ENCODE assay signal across 14 cellular contexts in the genomic region with DNA sequence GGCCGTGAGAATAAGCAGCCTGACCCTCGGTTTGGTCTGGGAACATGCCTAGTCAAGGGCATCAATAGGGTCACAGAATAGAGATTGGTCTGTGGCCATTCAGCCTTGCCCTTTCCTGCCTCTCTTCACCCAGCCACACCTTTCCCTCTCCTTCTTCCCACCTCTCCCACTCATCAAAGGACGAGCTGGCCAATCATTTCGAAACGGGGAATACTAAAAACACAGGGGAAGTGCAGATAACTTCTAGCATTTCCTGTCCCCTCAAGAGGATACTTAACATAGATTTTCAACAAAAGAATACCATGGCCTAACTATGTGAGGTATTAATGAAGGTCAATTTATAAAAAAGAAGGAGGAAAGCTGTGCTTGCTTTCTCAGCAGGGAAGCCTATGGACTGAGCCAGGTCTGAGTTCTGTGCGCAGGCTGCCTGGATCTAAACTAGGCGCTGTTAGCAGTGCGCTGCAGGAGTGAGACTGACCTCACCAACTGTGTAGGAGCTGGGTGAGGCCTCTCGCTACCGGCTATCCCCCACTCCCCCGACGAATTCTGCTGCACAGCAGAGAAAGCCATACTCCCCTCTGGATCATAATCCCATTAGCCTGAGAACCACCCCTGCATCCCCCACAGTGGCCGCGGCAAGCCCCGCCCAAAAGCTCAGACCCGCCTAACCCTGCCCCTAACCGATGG. TPM values are rescaled to one million over a fixed set of nuclear protein-coding genes. Genes with fewer than 3 reads are reported as not detected.
A peak's percentile ranks its signal among the peaks of the same experiment; 100 is the strongest.
DNase-seq lines count a peak whose midpoint lies in the region; ATAC-seq and TF ChIP-seq lines count a peak whose summit lies in the region.
"Had no signal": no experiment of that assay in that cellular context is flagged by ENCODE, and none has a peak within 500 bp of the region (broad histone marks: within the 10 kb centered on the region; RNA-seq: fewer than 3 reads in every experiment).

No MANE protein-coding gene starts in this region.

- no peak for TF ChIP-seq CTCF in hepatocyte (IDR thresholded peaks at IDR 0.05; ENCODE audit: poor library complexity)

- H3K4me2 ChIP-seq in hepatocyte: peak overlapping the region; percentile 6
- H3K4me2 ChIP-seq: SK-N-SH had no signal

- no peak for ATAC-seq in GM19395 (IDR thresholded peaks at IDR 0.05; ENCODE audit: unreplicated experiment)

- H3K27me3 ChIP-seq in hepatocyte: no peaks in the 10 kb centered on the region

- H3K27ac ChIP-seq in hepatocyte (peak overlapping the region; percentile 75), mesodermal cell (ENCODE audit: low read depth, low read length, severe bottlenecking) (peak overlapping the region; percentile 58)
- H3K27ac ChIP-seq: thoracic aorta had no signal

- DNase-seq in NCI-H82 treated with DMSO at 0.1 percent for 48 hours (lab: John Stamatoyannopoulos, UW; ENCODE audit: unreplicated experiment) (peak; percentile 60), hepatocyte (ENCODE audit: low spot score) (peak; percentile 40), RKO (ENCODE audit: low spot score) (no peak), COLO829 (ENCODE audit: low spot score) (no peak), HPDE6-E6E7 (ENCODE audit: extremely low spot score) (no peak)
- DNase-seq: activated naive CD8-positive, alpha-beta T cell treated with anti-CD3 and anti-CD28 coated beads for 36 hours; CD8-positive, alpha-beta memory T cell; GOT3; SK-N-SH had no signal

- H3K79me2 ChIP-seq in hepatocyte: peaks cover 20% of the 10 kb centered on the region

- 33% methylated on average over 16 of the region's 17 CpGs for WGBS in hepatocyte (ENCODE audit: low lambda C conversion rate, missing lambda C conversion rate)
- WGBS in mesodermal cell (ENCODE audit: insufficient coverage in 2 of 2), 2 experiments: 59 to 68% methylated on average over 11 to 12 of the region's 17 CpGs

- H2AFZ ChIP-seq in hepatocyte: no peak overlapping the region

- H3K36me3 ChIP-seq in ES-I3 (ENCODE audit: insufficient read depth, low read length): no peaks in the 10 kb centered on the region
- H3K36me3 ChIP-seq in hepatocyte (replicated peaks; ENCODE audit: insufficient read depth, low read depth): no peaks in the 10 kb centered on the region
- no peaks in the 10 kb centered on the region for H3K36me3 ChIP-seq in mesodermal cell (ENCODE audit: control insufficient read depth, insufficient read depth, low read length)
- H3K36me3 ChIP-seq: thoracic aorta had no signal

- peaks cover 20% of the 10 kb centered on the region for H3K4me1 ChIP-seq in ES-I3 (ENCODE audit: insufficient read depth, low read length)
- H3K4me1 ChIP-seq in hepatocyte (ENCODE audit: insufficient read depth): peaks cover 36% of the 10 kb centered on the region
- peaks cover 8% of the 10 kb centered on the region for H3K4me1 ChIP-seq in mesodermal cell (ENCODE audit: control insufficient read depth, insufficient read depth, low read length, poor library complexity, severe bottlenecking)

- no peak overlapping the region for H3K4me3 ChIP-seq in hepatocyte
- no peak overlapping the region for H3K4me3 ChIP-seq in mesodermal cell (ENCODE audit: extremely low read depth, insufficient read depth, low read length, poor library complexity, severe bottlenecking)
- H3K4me3 ChIP-seq: thoracic aorta had no signal

- peak overlapping the region; percentile 9; the same call in 1 of the 2 replicates for H3K9ac ChIP-seq in ES-I3 (ENCODE audit: low read depth, low read length)
- H3K9ac ChIP-seq: SK-N-SH had no signal

- H4K20me1 ChIP-seq in hepatocyte (ENCODE audit: insufficient read depth, poor library complexity, severe bottlenecking): no peaks in the 10 kb centered on the region

- H3K9me3 ChIP-seq in ES-I3 (ENCODE audit: control insufficient read depth, insufficient read depth, low read length) (no peaks in the 10 kb centered on the region; the same call in 1 of the 2 replicates), hepatocyte (ENCODE audit: low read depth) (no peaks in the 10 kb centered on the region), mesodermal cell (ENCODE audit: control insufficient read depth, low read length) (no peaks in the 10 kb centered on the region)
- H3K9me3 ChIP-seq: SK-N-SH, thoracic aorta had no signal

- H3K9me2 ChIP-seq in hepatocyte (replicated peaks; ENCODE audit: insufficient read depth): no peaks in the 10 kb centered on the region
- H3K9me2 ChIP-seq: SK-N-SH had no signal

RNA-seq across cellular contexts. Expression of gene SULT1C2, which starts 27.6 kb away (rescaled TPM):
- 21.5 and 25.1 TPM in 2 replicates for total RNA-seq in hepatocyte
- polyA plus RNA-seq in hepatocyte: 11.4 and 15.3 TPM in 2 replicates
- 0.74 TPM for polyA plus RNA-seq in mesodermal cell (2013, experiment 1 of 2)
- polyA plus RNA-seq in mesodermal cell (2013, experiment 2 of 2): 0.30 TPM
- total RNA-seq: activated naive CD8-positive, alpha-beta T cell treated with anti-CD3 and anti-CD28 coated beads for 36 hours; CD8-positive, alpha-beta memory T cell; lung microvascular endothelial cell had no signal
- polyA plus RNA-seq: CD8-positive, alpha-beta memory T cell; SK-N-SH had no signal

Comparison
In these comparisons a context has a peak if more than half of its experiments do, and no peak if none do; other contexts are left out.
1. DNase-seq: peak in NCI-H82 treated with DMSO at 0.1 percent for 48 hours (single experiment) and hepatocyte (single experiment); none in RKO (single experiment), COLO829 (single experiment) and HPDE6-E6E7 (single experiment).